22 cellular contexts compared by ENCODE assay signal in the genomic region with DNA sequence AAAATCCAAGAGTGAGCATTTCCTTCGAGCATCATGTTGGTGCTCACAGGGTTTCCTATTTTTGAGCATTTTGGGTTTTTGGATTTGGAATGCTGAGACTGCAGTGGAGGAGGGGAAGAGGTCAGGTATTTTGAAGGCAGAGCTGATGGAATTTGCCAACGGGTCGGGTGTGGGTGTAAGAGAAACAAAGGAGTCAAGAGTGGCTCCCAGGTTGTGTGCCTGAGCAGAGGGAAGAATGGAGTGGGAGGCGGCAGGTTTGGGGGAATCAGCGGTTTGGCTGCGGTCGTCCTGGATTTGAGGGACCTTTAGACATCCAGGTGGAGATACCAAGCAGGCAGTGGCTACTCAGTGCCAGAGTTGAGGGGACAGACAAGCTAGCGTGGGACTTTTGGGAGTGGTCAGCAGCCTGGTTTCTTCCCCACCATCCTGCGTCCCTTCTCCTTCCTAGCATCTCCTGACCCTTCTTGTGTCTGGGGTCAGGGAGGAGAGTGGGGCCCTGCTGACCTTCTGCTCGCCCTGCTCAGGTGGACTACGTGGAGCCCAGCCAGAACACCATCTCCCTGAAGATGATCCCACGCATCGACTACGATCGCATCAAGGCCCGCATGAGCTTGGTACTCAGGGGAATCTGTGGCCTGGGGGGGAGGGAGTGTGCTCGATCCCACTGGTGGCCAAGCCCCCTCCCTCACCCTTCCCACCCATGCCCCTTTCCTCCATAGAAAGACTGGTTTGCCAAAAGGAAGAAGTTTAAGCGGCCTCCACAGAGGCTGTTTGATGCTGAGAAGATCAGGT. TPM values are rescaled to one million over a fixed set of nuclear protein-coding genes. Genes with fewer than 3 reads are reported as not detected.
A peak's percentile ranks its signal among the peaks of the same experiment; 100 is the strongest.
DNase-seq lines count a peak whose midpoint lies in the region; ATAC-seq and TF ChIP-seq lines count a peak whose summit lies in the region.
"Had no signal": no experiment of that assay in that cellular context is flagged by ENCODE, and none has a peak within 500 bp of the region (broad histone marks: within the 10 kb centered on the region; RNA-seq: fewer than 3 reads in every experiment).

No MANE protein-coding gene starts in this region.

- peaks cover 7% of the 10 kb centered on the region for H4K20me1 ChIP-seq in neural progenitor cell (ENCODE audit: low read depth)

- no peaks in the 10 kb centered on the region for H3K9me3 Mint-ChIP-seq in activated naive CD4-positive, alpha-beta T cell treated with anti-CD3 and anti-CD28 coated beads, Interleukin-2, amount 50 U/mL, for 24 hours
- no peaks in the 10 kb centered on the region for H3K9me3 Mint-ChIP-seq in activated naive CD4-positive, alpha-beta T cell treated with anti-CD3 and anti-CD28 coated beads, Interleukin-2, amount 10 ng/mL, durations not matched to agents 7 days and 5 days
- no peaks in the 10 kb centered on the region for H3K9me3 Mint-ChIP-seq in neural progenitor cell
- H3K9me3 Mint-ChIP-seq: CD8-positive, alpha-beta memory T cell had no signal

- H3K9ac ChIP-seq in neural progenitor cell = no peak overlapping the region
- H3K9ac ChIP-seq: KMS-11 had no signal

- H3K4me3 Mint-ChIP-seq in activated naive CD4-positive, alpha-beta T cell treated with anti-CD3 and anti-CD28 coated beads, Interleukin-2, amount 50 U/mL, for 24 hours = no peak overlapping the region
- H3K4me3 Mint-ChIP-seq in activated naive CD4-positive, alpha-beta T cell treated with anti-CD3 and anti-CD28 coated beads, Interleukin-2, amount 10 ng/mL, durations not matched to agents 7 days and 5 days = no peak overlapping the region
- peak overlapping the region; percentile 10 for H3K4me3 Mint-ChIP-seq in neural progenitor cell
- H3K4me3 Mint-ChIP-seq: CD8-positive, alpha-beta memory T cell had no signal

- no peaks in the 10 kb centered on the region for H3F3A ChIP-seq in neural progenitor cell (ENCODE audit: low read depth)

- H3K4me2 ChIP-seq in neural progenitor cell = no peak overlapping the region
- H3K4me2 ChIP-seq: KMS-11 had no signal

- peaks cover 16% of the 10 kb centered on the region for H3K36me3 Mint-ChIP-seq in activated naive CD4-positive, alpha-beta T cell treated with anti-CD3 and anti-CD28 coated beads, Interleukin-2, amount 50 U/mL, for 24 hours
- H3K36me3 Mint-ChIP-seq in activated naive CD4-positive, alpha-beta T cell treated with anti-CD3 and anti-CD28 coated beads, Interleukin-2, amount 10 ng/mL, durations not matched to agents 7 days and 5 days = peaks cover 58% of the 10 kb centered on the region
- H3K36me3 Mint-ChIP-seq in neural progenitor cell = peaks cover 44% of the 10 kb centered on the region

- peak overlapping the region; percentile 23 for H3K27ac ChIP-seq in caudate nucleus (ENCODE audit: low read depth, low read length)
- H3K27ac ChIP-seq in neural progenitor cell = no peak overlapping the region
- H3K27ac ChIP-seq in heart right ventricle = no peak overlapping the region
- H3K27ac ChIP-seq: C4-2B, KMS-11, SK-N-MC had no signal

- no peaks in the 10 kb centered on the region for H3K36me3 ChIP-seq in neural progenitor cell
- H3K36me3 ChIP-seq in heart right ventricle = peaks cover 3 to 98% (median 79%) of the 10 kb centered on the region in 9 donors

- WGBS in heart right ventricle, 2 donors = 95 to 96% methylated on average over 18 of the region's 18 CpGs

- H3K79me2 ChIP-seq in neural progenitor cell (ENCODE audit: low read depth) = no peaks in the 10 kb centered on the region

- H3K27me3 ChIP-seq in neural progenitor cell (no peaks in the 10 kb centered on the region), heart right ventricle (no peaks in the 10 kb centered on the region)

- intact Hi-C loops in heart right ventricle (cut with DNase I) = no loop called here

- H3K4me3 ChIP-seq in neural progenitor cell = no peak overlapping the region
- H3K4me3 ChIP-seq in heart right ventricle = no peak overlapping the region
- H3K4me3 ChIP-seq: SK-N-MC had no signal

- no peak for ATAC-seq in heart right ventricle

- peak overlapping the region; percentile 81 for H3K27ac Mint-ChIP-seq in activated naive CD4-positive, alpha-beta T cell treated with anti-CD3 and anti-CD28 coated beads, Interleukin-2, amount 50 U/mL, for 24 hours
- H3K27ac Mint-ChIP-seq in activated naive CD4-positive, alpha-beta T cell treated with anti-CD3 and anti-CD28 coated beads, Interleukin-2, amount 10 ng/mL, durations not matched to agents 7 days and 5 days = no peak overlapping the region
- no peak overlapping the region for H3K27ac Mint-ChIP-seq in neural progenitor cell

- no peaks in the 10 kb centered on the region for H3K4me1 ChIP-seq in neural progenitor cell
- H3K4me1 ChIP-seq in heart right ventricle = no peaks in the 10 kb centered on the region

- H3K9me3 ChIP-seq in neural progenitor cell (ENCODE audit: low read depth) (no peaks in the 10 kb centered on the region), heart right ventricle (no peaks in the 10 kb centered on the region)

- TF ChIP-seq CTCF in neural progenitor cell (IDR thresholded peaks at IDR 0.05) (no peak), heart right ventricle (IDR thresholded peaks at IDR 0.05) (no peak)

- no peaks in the 10 kb centered on the region for H3K27me3 Mint-ChIP-seq in activated naive CD4-positive, alpha-beta T cell treated with anti-CD3 and anti-CD28 coated beads, Interleukin-2, amount 50 U/mL, for 24 hours
- H3K27me3 Mint-ChIP-seq in activated naive CD4-positive, alpha-beta T cell treated with anti-CD3 and anti-CD28 coated beads, Interleukin-2, amount 10 ng/mL, durations not matched to agents 7 days and 5 days = no peaks in the 10 kb centered on the region
- H3K27me3 Mint-ChIP-seq in neural progenitor cell (ENCODE audit: insufficient read depth, low read depth) = peaks cover 2% of the 10 kb centered on the region
- H3K27me3 Mint-ChIP-seq: CD8-positive, alpha-beta memory T cell had no signal

- H3K4me1 Mint-ChIP-seq in activated naive CD4-positive, alpha-beta T cell treated with anti-CD3 and anti-CD28 coated beads, Interleukin-2, amount 50 U/mL, for 24 hours = peaks cover 7% of the 10 kb centered on the region
- no peaks in the 10 kb centered on the region for H3K4me1 Mint-ChIP-seq in activated naive CD4-positive, alpha-beta T cell treated with anti-CD3 and anti-CD28 coated beads, Interleukin-2, amount 10 ng/mL, durations not matched to agents 7 days and 5 days
- no peaks in the 10 kb centered on the region for H3K4me1 Mint-ChIP-seq in neural progenitor cell
- H3K4me1 Mint-ChIP-seq: CD8-positive, alpha-beta memory T cell had no signal

- H2AFZ ChIP-seq in neural progenitor cell (replicated peaks) = no peak overlapping the region

- DNase-seq in activated naive CD4-positive, alpha-beta T cell treated with anti-CD3 and anti-CD28 coated beads, Interleukin-2, amount 10 ng/mL, durations not matched to agents 7 days and 5 days = no peak
- DNase-seq in caudate nucleus (lab: John Stamatoyannopoulos, UW) (peak in 22 of 61 donors; percentile 1 to 66 (median 12)), neural progenitor cell (ENCODE audit: low spot score) (no peak), SIG-M5 treated with dmso at 0.1 percent for 504 hours (lab: John Stamatoyannopoulos, UW; ENCODE audit: unreplicated experiment) (no peak), heart right ventricle (no peak), cortex of kidney (lab: John Stamatoyannopoulos, UW) (no peak)
- DNase-seq in stimulated activated CD4-positive, alpha-beta T cell treated with anti-CD3 and anti-CD28 coated beads, Interleukin-4, amount 100 ng/mL, for 24 hours = no peak
- DNase-seq: Calu3; CD8-positive, alpha-beta memory T cell; DMS153; IMR-90; NCI-H1105 treated with DMSO at 0.1 percent for 48 hours; NCI-H2029 treated with DMSO at 0.1 percent for 48 hours; NCI-H2171; NCI-H345; NCI-H524 treated with DMSO at 0.1 percent for 48 hours; Right ventricle myocardium superior had no signal

- CTCF ChIA-PET in activated naive CD4-positive, alpha-beta T cell treated with anti-CD3 and anti-CD28 coated beads, Interleukin-2, amount 10 ng/mL, durations not matched to agents 7 days and 5 days (lab: Charles Lee) = interaction anchor here (0.7 kb wide), 1 partner anchor 8 kb away, joined by 3 read pairs; no protein-coding TSS in a partner anchor

RNA-seq across cellular contexts. Expression of a gene that starts 14.5 kb away (rescaled TPM):
- total RNA-seq in neural progenitor cell (ENCODE audit: low replicate concordance) = 39.9 and 79.3 TPM in 2 replicates
- total RNA-seq in heart right ventricle = 100 to 1,000 TPM in 1 of 10 donors, 10 to 100 TPM in 9; 67.3 to 111 (median 78.9) TPM
- 100 to 1,000 TPM; 104 to 160 TPM for polyA plus RNA-seq in heart right ventricle

RNA-seq across cellular contexts. Expression of a gene that starts 20.8 kb away (rescaled TPM):
- total RNA-seq in neural progenitor cell (ENCODE audit: low replicate concordance) (48.5 and 84.3 TPM in 2 replicates), heart right ventricle (10 to 100 TPM; 65.0 to 96.6 (median 84.3) TPM)
- polyA plus RNA-seq in heart right ventricle = 100 to 1,000 TPM in 1 of 2 donors, 10 to 100 TPM in 1; 56.2 to 149 TPM

RNA-seq across cellular contexts. Expression of a gene that starts 30.4 kb away (rescaled TPM):
- total RNA-seq in neural progenitor cell (ENCODE audit: low replicate concordance) = 94.8 and 268 TPM in 2 replicates
- 1,000 to 10,000 TPM in 7 of 10 donors, 100 to 1,000 TPM in 3; 936 to 1,726 (median 1,424) TPM for total RNA-seq in heart right ventricle
- 1,000 to 10,000 TPM in 1 of 2 donors, 100 to 1,000 TPM in 1; 974 to 3,280 TPM for polyA plus RNA-seq in heart right ventricle

RNA-seq across cellular contexts. Expression of a gene that starts 32.6 kb away (rescaled TPM):
- 0.37 and 2.8 TPM in 2 replicates for total RNA-seq in neural progenitor cell (ENCODE audit: low replicate concordance)
- total RNA-seq in heart right ventricle = not detected
- polyA plus RNA-seq in heart right ventricle = not detected
- total RNA-seq: A172, Right ventricle myocardium superior had no signal

RNA-seq across cellular contexts. Expression of a gene that starts 48.8 kb away (rescaled TPM):
- total RNA-seq in neural progenitor cell (ENCODE audit: low replicate concordance) (0.73 and 6.2 TPM in 2 replicates), heart right ventricle (not detected)
- polyA plus RNA-seq in heart right ventricle = not detected
- total RNA-seq: A172; Calu3; CD8-positive, alpha-beta memory T cell; IMR-90; Right ventricle myocardium superior had no signal
- polyA plus RNA-seq: CD8-positive, alpha-beta memory T cell; IMR-90 had no signal
